In genomic region chr22:21919526-21920307, GRCh38 we compare ENCODE assay signal across 16 cellular contexts. TPM values are rescaled to one million over a fixed set of nuclear protein-coding genes. Genes with fewer than 3 reads are reported as not detected.
DNase-seq lines count a peak whose midpoint lies in the region; ATAC-seq lines count a peak whose summit lies in the region.
"Had no signal": no experiment of that assay in that cellular context is flagged by ENCODE, and none has a peak within 500 bp of the region (broad histone marks: within the 10 kb centered on the region; RNA-seq: fewer than 3 reads in every experiment).

No MANE protein-coding gene starts in this region.

- H2BK12ac ChIP-seq in mesenchymal stem cell (ENCODE audit: low read length in 2 of 2), result no peak overlapping the region

- peak overlapping the region; percentile 15; the same call in 1 of the 2 replicates for H3K27ac ChIP-seq in HUES64 (ENCODE audit: low read depth, low read length)
- H3K27ac ChIP-seq in caudate nucleus (ENCODE audit: low read depth, low read length), result peak overlapping the region; percentile 80
- H3K27ac ChIP-seq in mesenchymal stem cell (ENCODE audit: low read length, poor library complexity, severe bottlenecking), result no peak overlapping the region
- H3K27ac ChIP-seq in SJCRH30, result no peak overlapping the region
- H3K27ac ChIP-seq: PC-9, SJSA1 had no signal

- H2BK15ac ChIP-seq in mesenchymal stem cell (ENCODE audit: low read depth, poor library complexity, severe bottlenecking), result no peak overlapping the region

- H4K91ac ChIP-seq in mesenchymal stem cell (ENCODE audit: low read length), result no peak overlapping the region

- H3K9me3 ChIP-seq in HUES64 (ENCODE audit: insufficient read depth, low read depth, low read length) (no peaks in the 10 kb centered on the region), mesenchymal stem cell (ENCODE audit: control insufficient read depth, low read length) (no peaks in the 10 kb centered on the region), SJCRH30 (replicated peaks) (no peaks in the 10 kb centered on the region)
- H3K9me3 ChIP-seq: SJSA1 had no signal

- H2AK5ac ChIP-seq in mesenchymal stem cell (ENCODE audit: low read length, severe bottlenecking), result no peak overlapping the region

- WGBS in HUES64, result 88% methylated on average over 20 of the region's 20 CpGs
- 92% methylated on average over 20 of the region's 20 CpGs for WGBS in mesenchymal stem cell

- H2BK5ac ChIP-seq in mesenchymal stem cell (ENCODE audit: low read depth, low read length, poor library complexity, severe bottlenecking), result peak overlapping the region; percentile 10

- H3K4me2 ChIP-seq in mesenchymal stem cell (ENCODE audit: low read length, poor library complexity, severe bottlenecking), result no peak overlapping the region
- H3K4me2 ChIP-seq: PC-9 had no signal

- H2BK120ac ChIP-seq in mesenchymal stem cell (ENCODE audit: low read depth, low read length), result no peak overlapping the region

- H3K18ac ChIP-seq in mesenchymal stem cell (ENCODE audit: low read depth in 1 of 2, low read length in 2 of 2), result no peak overlapping the region

- no peak overlapping the region for H3K14ac ChIP-seq in mesenchymal stem cell (ENCODE audit: low read length in 2 of 2)

- peaks cover 5% of the 10 kb centered on the region for H3K79me1 ChIP-seq in mesenchymal stem cell (replicated peaks; ENCODE audit: low read length, poor library complexity, severe bottlenecking)

- H3K4me1 ChIP-seq in HUES64 (ENCODE audit: insufficient read depth, low read length) (peaks cover 43% of the 10 kb centered on the region), mesenchymal stem cell (ENCODE audit: control insufficient read depth, insufficient read depth, low read depth, low read length) (peaks cover 11% of the 10 kb centered on the region), SJCRH30 (peaks cover 4% of the 10 kb centered on the region; the same call in 1 of the 2 replicates)

- H3K4me3 ChIP-seq in HUES64 (ENCODE audit: low read length) (no peak overlapping the region), mesenchymal stem cell (ENCODE audit: insufficient read depth in 1 of 2, low read depth in 1 of 2, low read length in 2 of 2) (no peak overlapping the region), SJCRH30 (no peak overlapping the region)
- H3K4me3 ChIP-seq: PC-9, SJSA1 had no signal

- ATAC-seq in HG03571 (IDR thresholded peaks at IDR 0.05; ENCODE audit: unreplicated experiment) (no peak), HG02885 (IDR thresholded peaks at IDR 0.05; ENCODE audit: poor library complexity, unreplicated experiment) (no peak)
- ATAC-seq: HCT116 had no signal

- H3K9ac ChIP-seq in HUES64 (ENCODE audit: low read depth, low read length) (no peak overlapping the region), mesenchymal stem cell (ENCODE audit: low read length) (no peak overlapping the region)

- H3K27me3 ChIP-seq in HUES64 (ENCODE audit: insufficient read depth, low read length) (no peaks in the 10 kb centered on the region), mesenchymal stem cell (ENCODE audit: control insufficient read depth in 1 of 2, insufficient read depth in 1 of 2, low read length in 2 of 2) (no peaks in the 10 kb centered on the region), SJCRH30 (no peaks in the 10 kb centered on the region)
- H3K27me3 ChIP-seq: SJSA1 had no signal

- H3K4ac ChIP-seq in mesenchymal stem cell (ENCODE audit: low read depth in 1 of 2, low read length in 2 of 2), result no peak overlapping the region

- H3K36me3 ChIP-seq in HUES64 (ENCODE audit: insufficient read depth, low read length) (no peaks in the 10 kb centered on the region), mesenchymal stem cell (ENCODE audit: control insufficient read depth in 1 of 2, insufficient read depth in 2 of 2, low read depth in 1 of 2, low read length in 2 of 2) (peaks cover 34 to 43% of the 10 kb centered on the region in 2 experiments), SJCRH30 (no peaks in the 10 kb centered on the region)

- DNase-seq in COR-L47 (lab: John Stamatoyannopoulos, UW) (peak; percentile 31), caudate nucleus (lab: John Stamatoyannopoulos, UW) (peak in 23 of 61 donors; percentile 17 to 85 (median 38)), mesenchymal stem cell (no peak), AG08396 (ENCODE audit: low spot score) (no peak), SJCRH30 (no peak)
- DNase-seq: AML-193; CD4-positive, alpha-beta T cell; NCI-H2029; NCI-H510A; NCI-H82; PC-9 had no signal

- no peak overlapping the region for H4K8ac ChIP-seq in mesenchymal stem cell (ENCODE audit: low read length)

- H3K23ac ChIP-seq in mesenchymal stem cell (ENCODE audit: low read length in 2 of 2), result no peak overlapping the region

- H2AFZ ChIP-seq in mesenchymal stem cell (ENCODE audit: low read depth, low read length), result no peak overlapping the region
- H2AFZ ChIP-seq: PC-9 had no signal

RNA-seq across cellular contexts. Expression of gene PPM1F, which starts 32.9 kb away (rescaled TPM):
- 10.6 TPM for polyA plus RNA-seq in HUES64 (2013, experiment 1 of 2)
- polyA plus RNA-seq in HUES64 (2013, experiment 2 of 2), result 11.7 TPM
- 19.5 TPM for polyA plus RNA-seq in mesenchymal stem cell (2013, experiment 1 of 2)
- 21.1 TPM for polyA plus RNA-seq in mesenchymal stem cell (2013, experiment 2 of 2)
- total RNA-seq in SJCRH30 (2014; rRNA removed; shearing (Covaris generic)), result 47.8 and 49.4 TPM in 2 replicates

RNA-seq across cellular contexts. Expression of gene MAPK1, which starts 52.3 kb away (rescaled TPM):
- polyA plus RNA-seq in HUES64 (2013, experiment 1 of 2), result 57.3 TPM
- 71.2 TPM for polyA plus RNA-seq in HUES64 (2013, experiment 2 of 2)
- 67.7 TPM for polyA plus RNA-seq in mesenchymal stem cell (2013, experiment 1 of 2)
- polyA plus RNA-seq in mesenchymal stem cell (2013, experiment 2 of 2), result 67.1 TPM
- 97.9 and 98.8 TPM in 2 replicates for total RNA-seq in SJCRH30 (2014; rRNA removed; shearing (Covaris generic))

Comparison
In these comparisons a context has a peak if more than half of its experiments do, and no peak if none do; other contexts are left out.
1. H3K27ac ChIP-seq: peak in HUES64 (single experiment) and caudate nucleus (single experiment); none in mesenchymal stem cell (single experiment) and SJCRH30 (single experiment).